In genomic region chr10:124248646-124249045, GRCh38 we compare ENCODE assay signal across 17 cellular contexts.
"Had no signal": no experiment of that assay in that cellular context is flagged by ENCODE, and none has a peak within 500 bp of the region (broad histone marks: within the 10 kb centered on the region; RNA-seq: fewer than 3 reads in every experiment).

No MANE protein-coding gene starts in this region.

- H3K36me3 Mint-ChIP-seq: naive thymus-derived CD8-positive, alpha-beta T cell had no signal

- H3K9me3 Mint-ChIP-seq: naive thymus-derived CD8-positive, alpha-beta T cell had no signal

- H3K4me3 ChIP-seq: dorsolateral prefrontal cortex, heart left ventricle, mucosa of descending colon, sigmoid colon, skin epidermis, testis, tibial nerve had no signal

- H3K9me3 ChIP-seq: heart left ventricle, mucosa of descending colon, sigmoid colon, testis, tibial nerve had no signal

- ATAC-seq: heart left ventricle; left colon; left ventricle myocardium superior; mucosa of descending colon; naive thymus-derived CD8-positive, alpha-beta T cell; stimulated activated naive CD8-positive, alpha-beta T cell treated with anti-CD3 and anti-CD28 coated beads, Interleukin-15, Interleukin-2, amounts not matched to agents 100 U/mL and 50 U/mL, for 24 hours had no signal

- H3K4me1 ChIP-seq: sigmoid colon, testis had no signal

- H3K36me3 ChIP-seq: heart left ventricle, sigmoid colon, tibial nerve had no signal

- DNase-seq: cortex of kidney; dorsolateral prefrontal cortex; effector CD8-positive, alpha-beta T cell; foreskin melanocyte; hippocampal formation; left ventricle myocardium superior; mammary epithelial cell; sigmoid colon; stimulated activated CD4-positive, alpha-beta T cell treated with anti-CD3 and anti-CD28 coated beads, Interleukin-2, amount 100 ng/mL, for 24 hours; stimulated activated naive CD8-positive, alpha-beta T cell treated with anti-CD3 and anti-CD28 coated beads, Interleukin-15, Interleukin-2, amounts not matched to agents 100 U/mL and 50 U/mL, for 24 hours; testis had no signal

- H3K4me3 Mint-ChIP-seq: naive thymus-derived CD8-positive, alpha-beta T cell had no signal

- H3K27me3 ChIP-seq: dorsolateral prefrontal cortex, sigmoid colon, testis, tibial nerve had no signal

- H3K27ac ChIP-seq: dorsolateral prefrontal cortex, heart left ventricle, sigmoid colon, skin epidermis, testis, tibial nerve had no signal
